Comparison of ENCODE assay signal across 8 cellular contexts in the genomic region with DNA sequence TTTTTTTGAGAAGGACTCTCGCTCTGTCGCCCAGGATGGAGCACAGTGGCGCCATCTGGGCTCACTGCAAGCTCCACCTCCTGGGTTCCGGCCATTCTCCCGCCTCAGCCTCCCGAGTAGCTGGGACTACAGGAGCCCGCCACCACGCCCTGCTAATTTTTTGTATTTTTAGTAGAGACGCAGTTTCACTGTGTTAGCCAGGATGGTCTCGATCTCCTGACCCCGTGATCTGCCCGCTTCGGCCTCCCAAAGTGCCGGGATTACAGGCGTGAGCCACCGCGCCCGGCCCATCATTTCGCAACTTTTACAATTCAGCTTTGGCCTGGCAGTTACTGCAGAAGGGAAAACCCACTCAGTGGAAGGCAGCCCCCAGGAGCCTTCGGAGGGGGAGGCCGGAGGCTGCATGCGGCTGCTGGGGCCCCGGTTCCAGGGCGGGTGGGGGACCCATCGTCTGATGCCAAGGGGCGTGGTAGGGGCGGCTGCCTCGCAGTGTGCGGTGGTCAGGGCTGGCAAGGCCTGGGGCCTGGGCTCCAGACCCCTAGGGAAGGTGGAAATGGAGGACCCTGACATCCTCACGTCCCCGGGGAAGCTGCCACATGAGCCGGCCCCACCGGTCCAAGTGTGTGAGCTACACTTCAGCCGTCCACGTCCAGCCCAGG. TPM values are rescaled to one million over a fixed set of nuclear protein-coding genes. Genes with fewer than 3 reads are reported as not detected.
DNase-seq lines count a peak whose midpoint lies in the region; ATAC-seq, FAIRE-seq and TF ChIP-seq lines count a peak whose summit lies in the region.
"Not testable (repeated sequence)": the region's sequence is repeated elsewhere in the genome, so short reads cannot be mapped to it uniquely, and the experiment has no call there.

No MANE protein-coding gene starts in this region.

- H3K9me1 ChIP-seq in keratinocyte (ENCODE audit: control insufficient read depth, extremely low read depth, insufficient read depth, low read length): not testable (repeated sequence)

- H3K27me3 ChIP-seq in CD8-positive, alpha-beta T cell (ENCODE audit: insufficient read depth, low read length); HUES64 (ENCODE audit: insufficient read depth, low read length); RWPE2 (ENCODE audit: insufficient read depth, poor library complexity, severe bottlenecking); endodermal cell (ENCODE audit: control insufficient read depth, insufficient read depth, low read length, poor library complexity, severe bottlenecking); keratinocyte (ENCODE audit: control insufficient read depth, extremely low read depth, insufficient read depth, low read length); neutrophil; testis: not testable (repeated sequence)

- FAIRE-seq in keratinocyte (lab: Jason Lieb, UNC): not testable (repeated sequence)

- ATAC-seq in CD8-positive, alpha-beta T cell; RWPE2 (ENCODE audit: low read depth); activated naive CD4-positive, alpha-beta T cell treated with anti-CD3 and anti-CD28 coated beads, Interleukin-2, amount 50 U/mL, for 72 hours: not testable (repeated sequence)

- peak overlapping the region; percentile 66 for H3K27ac Mint-ChIP-seq in CD8-positive, alpha-beta T cell
- peak overlapping the region; percentile 95 for H3K27ac Mint-ChIP-seq in activated naive CD4-positive, alpha-beta T cell treated with anti-CD3 and anti-CD28 coated beads, Interleukin-2, amount 50 U/mL, for 72 hours
- peak overlapping the region; percentile 86 for H3K27ac Mint-ChIP-seq in endodermal cell

- CTCF ChIA-PET in CD8-positive, alpha-beta T cell (lab: Charles Lee): interaction anchor here (1.1 to 2.3 kb wide), 6 partner anchors 32 to 76 kb away, joined by 3 to 14 read pairs (median 6); partner anchors contain the start of genes GALNS and TRAPPC2L

- H2AFZ ChIP-seq in keratinocyte (ENCODE audit: control insufficient read depth, low read length): not testable (repeated sequence)

- not testable (repeated sequence) for TF ChIP-seq POLR2A in testis (IDR thresholded peaks at IDR 0.05)

- H3K9me3 Mint-ChIP-seq in CD8-positive, alpha-beta T cell; activated naive CD4-positive, alpha-beta T cell treated with anti-CD3 and anti-CD28 coated beads, Interleukin-2, amount 50 U/mL, for 72 hours; endodermal cell: not testable (repeated sequence)

- not testable (repeated sequence) for H4K20me1 ChIP-seq in keratinocyte (ENCODE audit: control insufficient read depth, extremely low read depth, insufficient read depth, low read length)

- intact Hi-C loops in CD8-positive, alpha-beta T cell (cut with DNase I, micrococcal nuclease): loop anchor here in 1 of 2 experiments (1.0 to 5.0 kb wide), 4 partner anchors 151 to 749 kb away; partner anchors contain the start of genes MVD, RPL13 and ZFPM1
- intact Hi-C loops in testis (cut with DNase I; ENCODE audit: low total_unique reads): not testable (repeated sequence)

- not testable (repeated sequence) for DNase-seq in CD8-positive, alpha-beta T cell; activated naive CD4-positive, alpha-beta T cell treated with anti-CD3 and anti-CD28 coated beads, Interleukin-2, amount 50 U/mL, for 72 hours (ENCODE audit: low spot score in 2 of 2); keratinocyte (ENCODE audit: low read depth, low spot score)
- DNase-seq in RWPE2 (ENCODE audit: low spot score) (peak; percentile 68), endodermal cell (peak; percentile 78), testis (peak; percentile 64)

- peak overlapping the region; percentile 87 for H3K27ac ChIP-seq in CD8-positive, alpha-beta T cell (ENCODE audit: low read depth, low read length)
- peak overlapping the region; percentile 98; the same call in 1 of the 2 replicates for H3K27ac ChIP-seq in HUES64 (ENCODE audit: low read depth, low read length)
- H3K27ac ChIP-seq in RWPE2 (ENCODE audit: poor library complexity, severe bottlenecking): peak overlapping the region; percentile 88
- H3K27ac ChIP-seq in endodermal cell (ENCODE audit: low read depth, low read length): peak overlapping the region; percentile 91
- H3K27ac ChIP-seq in keratinocyte (ENCODE audit: control insufficient read depth, insufficient read depth, low read length): not testable (repeated sequence)
- peak overlapping the region; percentile 82 for H3K27ac ChIP-seq in neutrophil
- peak overlapping the region; percentile 82 to 92 for H3K27ac ChIP-seq in testis

- not testable (repeated sequence) for H3K9me3 ChIP-seq in CD8-positive, alpha-beta T cell (ENCODE audit: low read length); HUES64 (ENCODE audit: insufficient read depth, low read depth, low read length); RWPE2 (ENCODE audit: severe bottlenecking); endodermal cell (ENCODE audit: control insufficient read depth, low read length); keratinocyte (ENCODE audit: control insufficient read depth, low read depth, low read length); neutrophil; testis

- peaks cover 19% of the 10 kb centered on the region for H3K79me2 ChIP-seq in keratinocyte (ENCODE audit: control insufficient read depth, insufficient read depth, low read length)

- dilution Hi-C loops in keratinocyte (cut with MboI; ENCODE audit: extremely low pct_ligation_motif_present, low sequenced_read_pairs): not testable (repeated sequence)

- not testable (repeated sequence) for H3K27me3 Mint-ChIP-seq in CD8-positive, alpha-beta T cell (ENCODE audit: low read depth); endodermal cell (ENCODE audit: insufficient read depth)

- peaks cover 19% of the 10 kb centered on the region for H3K4me1 Mint-ChIP-seq in CD8-positive, alpha-beta T cell (ENCODE audit: low read depth)
- not testable (repeated sequence) for H3K4me1 Mint-ChIP-seq in endodermal cell

- POLR2A ChIA-PET in CD8-positive, alpha-beta T cell (lab: Charles Lee): interaction anchor here (0.7 to 4.0 kb wide), 10 partner anchors 10 to 435 kb away, joined by 4 to 35 read pairs (median 6); partner anchors contain the start of genes CDT1, GALNS, TRAPPC2L and ZC3H18

- 72% methylated on average over 35 of the region's 35 CpGs for WGBS in HUES64
- 71 to 77% methylated on average over 20 to 35 of the region's 35 CpGs for WGBS in endodermal cell (ENCODE audit: insufficient coverage in 1 of 2, insufficient read length in 1 of 2), 2 experiments
- 38 to 47% methylated on average over 22 to 35 of the region's 35 CpGs for WGBS in testis, 2 donors

- H3K4me3 ChIP-seq in CD8-positive, alpha-beta T cell (ENCODE audit: low read depth, low read length): peak overlapping the region; percentile 99
- H3K4me3 ChIP-seq in HUES64 (ENCODE audit: low read length) (peak overlapping the region; percentile 73), RWPE2 (ENCODE audit: severe bottlenecking) (peak overlapping the region; percentile 57), endodermal cell (ENCODE audit: low read length) (peak overlapping the region; percentile 86), keratinocyte (ENCODE audit: control insufficient read depth in 2 of 3, extremely low read depth in 1 of 3, insufficient read depth in 2 of 3, low read depth in 1 of 3, low read length in 3 of 3) (peak overlapping the region; percentile 71 to 78 (median 77)), neutrophil (ENCODE audit: low read depth in 1 of 2, low read length in 1 of 2) (peak overlapping the region; percentile 85), testis (peak overlapping the region; percentile 83 to 91)

- H3K4me3 Mint-ChIP-seq in CD8-positive, alpha-beta T cell: peak overlapping the region; percentile 80
- peak overlapping the region; percentile 75 for H3K4me3 Mint-ChIP-seq in endodermal cell

- peaks cover 21% of the 10 kb centered on the region for H3K4me1 ChIP-seq in CD8-positive, alpha-beta T cell (ENCODE audit: insufficient read depth, low read length)
- not testable (repeated sequence) for H3K4me1 ChIP-seq in HUES64 (ENCODE audit: insufficient read depth, low read length); RWPE2 (ENCODE audit: insufficient read depth, poor library complexity, severe bottlenecking); endodermal cell (ENCODE audit: control insufficient read depth, insufficient read depth, low read length)
- H3K4me1 ChIP-seq in keratinocyte (ENCODE audit: control insufficient read depth, extremely low read depth, insufficient read depth, low read length) (peaks cover 33% of the 10 kb centered on the region), neutrophil (ENCODE audit: control insufficient read depth in 1 of 2, insufficient read depth in 1 of 2, low read depth in 1 of 2, low read length in 1 of 2) (peaks cover 33 to 40% of the 10 kb centered on the region in 2 experiments), testis (peaks cover 15% of the 10 kb centered on the region)

- peaks cover 14% of the 10 kb centered on the region for H3K36me3 Mint-ChIP-seq in CD8-positive, alpha-beta T cell
- H3K36me3 Mint-ChIP-seq in activated naive CD4-positive, alpha-beta T cell treated with anti-CD3 and anti-CD28 coated beads, Interleukin-2, amount 50 U/mL, for 72 hours: peaks cover 7 to 11% of the 10 kb centered on the region in 2 donors
- H3K36me3 Mint-ChIP-seq in endodermal cell (ENCODE audit: low read depth): peaks cover 18% of the 10 kb centered on the region

- H3K36me3 ChIP-seq in CD8-positive, alpha-beta T cell (ENCODE audit: insufficient read depth, low read length): peaks cover 12% of the 10 kb centered on the region
- H3K36me3 ChIP-seq in HUES64 (ENCODE audit: insufficient read depth, low read length): peaks cover 27% of the 10 kb centered on the region
- peaks cover 29% of the 10 kb centered on the region for H3K36me3 ChIP-seq in RWPE2 (ENCODE audit: low read depth)
- H3K36me3 ChIP-seq in endodermal cell (ENCODE audit: control insufficient read depth, insufficient read depth, low read length): peaks cover 19% of the 10 kb centered on the region
- H3K36me3 ChIP-seq in keratinocyte (ENCODE audit: control insufficient read depth in 2 of 2, extremely low read depth in 1 of 2, insufficient read depth in 2 of 2, low read length in 2 of 2): peaks cover 11% of the 10 kb centered on the region in 2 experiments
- peaks cover 50% of the 10 kb centered on the region for H3K36me3 ChIP-seq in neutrophil
- not testable (repeated sequence) for H3K36me3 ChIP-seq in testis (ENCODE audit: low read depth, missing control alignments)

- peak overlapping the region; percentile 96 for H3K4me2 ChIP-seq in keratinocyte (ENCODE audit: control insufficient read depth, extremely low read depth, insufficient read depth, low read depth, low read length)

- not testable (repeated sequence) for TF ChIP-seq CTCF in CD8-positive, alpha-beta T cell (IDR thresholded peaks at IDR 0.05); RWPE2 (IDR thresholded peaks at IDR 0.05; ENCODE audit: poor library complexity, severe bottlenecking); endodermal cell (conservative IDR thresholded peaks at IDR 0.05); keratinocyte (optimal IDR thresholded peaks at IDR 0.05 in 1 of 3, IDR thresholded peaks at IDR 0.05 in 1 of 3, conservative IDR thresholded peaks at IDR 0.05 in 1 of 3; ENCODE audit: extremely low read depth in 1 of 3, insufficient read depth in 2 of 3, low read length in 3 of 3); neutrophil (IDR thresholded peaks at IDR 0.05); testis (IDR thresholded peaks at IDR 0.05)

- H3K9ac ChIP-seq in HUES64 (ENCODE audit: low read depth, low read length) (peak overlapping the region; percentile 96), endodermal cell (ENCODE audit: extremely low read depth, low read length, poor library complexity, severe bottlenecking) (peak overlapping the region; percentile 44)
- not testable (repeated sequence) for H3K9ac ChIP-seq in keratinocyte (ENCODE audit: control insufficient read depth, extremely low read depth, insufficient read depth, low read length)

RNA-seq across cellular contexts. Expression of gene APRT, which starts 1.1 kb away (rescaled TPM):
- total RNA-seq in CD8-positive, alpha-beta T cell: 100 to 1,000 TPM; 171 to 178 TPM
- 176 TPM for polyA plus RNA-seq in HUES64 (2013, experiment 1 of 2)
- 175 TPM for polyA plus RNA-seq in HUES64 (2013, experiment 2 of 2)
- 100 to 1,000 TPM; 145 to 168 TPM for total RNA-seq in activated naive CD4-positive, alpha-beta T cell treated with anti-CD3 and anti-CD28 coated beads, Interleukin-2, amount 50 U/mL, for 72 hours
- total RNA-seq in endodermal cell (100 to 1,000 TPM; 200 to 230 TPM), testis (10 to 100 TPM; 62.1 to 82.1 TPM)
- 93.5 TPM for polyA plus RNA-seq in endodermal cell (2013, experiment 1 of 2)
- polyA plus RNA-seq in endodermal cell (2013, experiment 2 of 2): 91.5 TPM
- polyA plus RNA-seq in keratinocyte (91.4 to 177 TPM (median 106 TPM) in 3 replicates), testis (ENCODE audit: insufficient read depth, low read depth, low replicate concordance) (86.0 TPM)
- polyA plus RNA-seq in keratinocyte (2011; ENCODE audit: low read depth): 25.2 TPM
- polyA plus RNA-seq in keratinocyte (2011; cell fraction: cytosol; rRNA removed): 51.1 and 112 TPM in 2 replicates
- 49.9 and 72.8 TPM in 2 replicates for polyA plus RNA-seq in keratinocyte (2011; cell fraction: nucleus; rRNA removed)
- 135 and 217 TPM in 2 replicates for polyA plus RNA-seq in keratinocyte (2012; ENCODE audit: low replicate concordance)
- 26.0 to 61.0 TPM (median 48.4 TPM) in 3 replicates for polyA minus RNA-seq in keratinocyte
- polyA minus RNA-seq in keratinocyte (2011; cell fraction: cytosol; rRNA and poly(A)+ RNA removed): 182 TPM
- polyA minus RNA-seq in keratinocyte (2011; cell fraction: nucleus; rRNA and poly(A)+ RNA removed): 29.3 and 31.1 TPM in 2 replicates

RNA-seq across cellular contexts. Expression of gene CDT1, which starts 9.3 kb away (rescaled TPM):
- 1 to 10 TPM; 1.2 to 2.3 TPM for total RNA-seq in CD8-positive, alpha-beta T cell
- 57.1 TPM for polyA plus RNA-seq in HUES64 (2013, experiment 1 of 2)
- polyA plus RNA-seq in HUES64 (2013, experiment 2 of 2): 46.1 TPM
- 100 to 1,000 TPM; 145 to 240 TPM for total RNA-seq in activated naive CD4-positive, alpha-beta T cell treated with anti-CD3 and anti-CD28 coated beads, Interleukin-2, amount 50 U/mL, for 72 hours
- total RNA-seq in endodermal cell (10 to 100 TPM; 57.1 to 63.0 TPM), testis (10 to 100 TPM; 14.9 to 19.1 TPM)
- polyA plus RNA-seq in endodermal cell (2013, experiment 1 of 2): 41.5 TPM
- polyA plus RNA-seq in endodermal cell (2013, experiment 2 of 2): 34.7 TPM
- polyA plus RNA-seq in keratinocyte (1.0 to 4.9 TPM (median 2.0 TPM) in 3 replicates), testis (ENCODE audit: insufficient read depth, low read depth, low replicate concordance) (11.9 TPM)
- 0.10 TPM for polyA plus RNA-seq in keratinocyte (2011; ENCODE audit: low read depth)
- 0.94 and 4.1 TPM in 2 replicates for polyA plus RNA-seq in keratinocyte (2011; cell fraction: cytosol; rRNA removed)
- 0.60 and 1.0 TPM in 2 replicates for polyA plus RNA-seq in keratinocyte (2011; cell fraction: nucleus; rRNA removed)
- polyA plus RNA-seq in keratinocyte (2012; ENCODE audit: low replicate concordance): 0.55 and 7.5 TPM in 2 replicates
- 0.30 to 9.4 TPM (median 4.0 TPM) in 3 replicates for polyA minus RNA-seq in keratinocyte
- 5.9 TPM for polyA minus RNA-seq in keratinocyte (2011; cell fraction: cytosol; rRNA and poly(A)+ RNA removed)
- 1.2 and 2.5 TPM in 2 replicates for polyA minus RNA-seq in keratinocyte (2011; cell fraction: nucleus; rRNA and poly(A)+ RNA removed)

RNA-seq across cellular contexts. Expression of gene PIEZO1, which starts 27.8 kb away (rescaled TPM):
- total RNA-seq in CD8-positive, alpha-beta T cell: 10 to 100 TPM; 67.4 to 70.1 TPM
- polyA plus RNA-seq in HUES64 (2013, experiment 1 of 2): 22.3 TPM
- polyA plus RNA-seq in HUES64 (2013, experiment 2 of 2): 21.9 TPM
- 100 to 1,000 TPM in 1 of 2 donors, 10 to 100 TPM in 1; 55.7 to 128 TPM for total RNA-seq in activated naive CD4-positive, alpha-beta T cell treated with anti-CD3 and anti-CD28 coated beads, Interleukin-2, amount 50 U/mL, for 72 hours
- total RNA-seq in endodermal cell: 10 to 100 TPM; 84.1 to 97.0 TPM
- 26.7 TPM for polyA plus RNA-seq in endodermal cell (2013, experiment 1 of 2)
- polyA plus RNA-seq in endodermal cell (2013, experiment 2 of 2): 28.6 TPM
- 62.8 to 136 TPM (median 120 TPM) in 3 replicates for polyA plus RNA-seq in keratinocyte
- polyA plus RNA-seq in keratinocyte (2011; ENCODE audit: low read depth): 56.5 TPM
- 29.9 and 72.0 TPM in 2 replicates for polyA plus RNA-seq in keratinocyte (2011; cell fraction: cytosol; rRNA removed)
- 489 and 583 TPM in 2 replicates for polyA plus RNA-seq in keratinocyte (2011; cell fraction: nucleus; rRNA removed)
- 161 and 179 TPM in 2 replicates for polyA plus RNA-seq in keratinocyte (2012; ENCODE audit: low replicate concordance)
- polyA minus RNA-seq in keratinocyte: 202 to 895 TPM (median 206 TPM) in 3 replicates
- polyA minus RNA-seq in keratinocyte (2011; cell fraction: cytosol; rRNA and poly(A)+ RNA removed): 161 TPM
- polyA minus RNA-seq in keratinocyte (2011; cell fraction: nucleus; rRNA and poly(A)+ RNA removed): 459 and 543 TPM in 2 replicates
- total RNA-seq in testis: 10 to 100 TPM; 40.7 to 44.5 TPM
- polyA plus RNA-seq in testis (ENCODE audit: insufficient read depth, low read depth, low replicate concordance): 24.2 TPM

RNA-seq across cellular contexts. Expression of gene GALNS, which starts 43.9 kb away (rescaled TPM):
- 10 to 100 TPM; 16.0 to 20.0 TPM for total RNA-seq in CD8-positive, alpha-beta T cell
- 12.7 TPM for polyA plus RNA-seq in HUES64 (2013, experiment 1 of 2)
- 11.3 TPM for polyA plus RNA-seq in HUES64 (2013, experiment 2 of 2)
- 10 to 100 TPM; 29.3 to 50.3 TPM for total RNA-seq in activated naive CD4-positive, alpha-beta T cell treated with anti-CD3 and anti-CD28 coated beads, Interleukin-2, amount 50 U/mL, for 72 hours
- total RNA-seq in endodermal cell: 10 to 100 TPM; 32.2 to 39.6 TPM
- 14.9 TPM for polyA plus RNA-seq in endodermal cell (2013, experiment 1 of 2)
- 11.2 TPM for polyA plus RNA-seq in endodermal cell (2013, experiment 2 of 2)
- polyA plus RNA-seq in keratinocyte: 8.3 to 9.6 TPM (median 9.3 TPM) in 3 replicates
- polyA plus RNA-seq in keratinocyte (2011; ENCODE audit: low read depth): 13.2 TPM
- polyA plus RNA-seq in keratinocyte (2011; cell fraction: cytosol; rRNA removed): 7.0 and 11.7 TPM in 2 replicates
- polyA plus RNA-seq in keratinocyte (2011; cell fraction: nucleus; rRNA removed): 21.4 and 36.8 TPM in 2 replicates
- polyA plus RNA-seq in keratinocyte (2012; ENCODE audit: low replicate concordance): 17.3 and 19.2 TPM in 2 replicates
- 7.8 to 20.3 TPM (median 9.1 TPM) in 3 replicates for polyA minus RNA-seq in keratinocyte
- 11.5 TPM for polyA minus RNA-seq in keratinocyte (2011; cell fraction: cytosol; rRNA and poly(A)+ RNA removed)
- 15.1 and 19.1 TPM in 2 replicates for polyA minus RNA-seq in keratinocyte (2011; cell fraction: nucleus; rRNA and poly(A)+ RNA removed)
- 10 to 100 TPM; 65.3 to 94.4 TPM for total RNA-seq in testis
- 55.9 TPM for polyA plus RNA-seq in testis (ENCODE audit: insufficient read depth, low read depth, low replicate concordance)

RNA-seq across cellular contexts. Expression of gene TRAPPC2L, which starts 44.1 kb away (rescaled TPM):
- 10 to 100 TPM; 53.4 to 56.5 TPM for total RNA-seq in CD8-positive, alpha-beta T cell
- 106 TPM for polyA plus RNA-seq in HUES64 (2013, experiment 1 of 2)
- polyA plus RNA-seq in HUES64 (2013, experiment 2 of 2): 92.3 TPM
- total RNA-seq in activated naive CD4-positive, alpha-beta T cell treated with anti-CD3 and anti-CD28 coated beads, Interleukin-2, amount 50 U/mL, for 72 hours: 10 to 100 TPM; 36.0 to 63.5 TPM
- total RNA-seq in endodermal cell (100 to 1,000 TPM; 110 TPM), testis (10 to 100 TPM; 58.3 to 59.8 TPM)
- 93.1 TPM for polyA plus RNA-seq in endodermal cell (2013, experiment 1 of 2)
- polyA plus RNA-seq in endodermal cell (2013, experiment 2 of 2): 81.8 TPM
- polyA plus RNA-seq in keratinocyte (49.5 to 170 TPM (median 139 TPM) in 3 replicates), testis (ENCODE audit: insufficient read depth, low read depth, low replicate concordance) (216 TPM)
- 58.1 TPM for polyA plus RNA-seq in keratinocyte (2011; ENCODE audit: low read depth)
- 71.4 and 80.1 TPM in 2 replicates for polyA plus RNA-seq in keratinocyte (2011; cell fraction: cytosol; rRNA removed)
- polyA plus RNA-seq in keratinocyte (2011; cell fraction: nucleus; rRNA removed): 33.8 and 39.0 TPM in 2 replicates
- polyA plus RNA-seq in keratinocyte (2012; ENCODE audit: low replicate concordance): 93.5 and 143 TPM in 2 replicates
- polyA minus RNA-seq in keratinocyte: 47.0 to 51.3 TPM (median 47.3 TPM) in 3 replicates
- 39.1 TPM for polyA minus RNA-seq in keratinocyte (2011; cell fraction: cytosol; rRNA and poly(A)+ RNA removed)
- 8.4 and 8.5 TPM in 2 replicates for polyA minus RNA-seq in keratinocyte (2011; cell fraction: nucleus; rRNA and poly(A)+ RNA removed)

Comparison
In these comparisons a context has a peak if more than half of its experiments do, and no peak if none do; other contexts are left out.
1. RNA of gene CDT1, which starts 9.3 kb away (total RNA-seq): 145 to 240 TPM in activated naive CD4-positive, alpha-beta T cell treated with anti-CD3 and anti-CD28 coated beads, Interleukin-2, amount 50 U/mL, for 72 hours, 57.1 to 63.0 TPM in endodermal cell and 14.9 to 19.1 TPM in testis; 1.2 to 2.3 TPM in CD8-positive, alpha-beta T cell; every median in the first group is over 4 times any median in the second.
2. Peak in every context shown above with its lines, with median percentiles within 50 percentile points of each other: H3K4me3 ChIP-seq and H3K27ac Mint-ChIP-seq.